Comparison of ENCODE assay signal across 8 cellular contexts in genomic region chr6:153024401-153025017, GRCh38. TPM values are rescaled to one million over a fixed set of nuclear protein-coding genes. Genes with fewer than 3 reads are reported as not detected.
DNase-seq lines count a peak whose midpoint lies in the region; ATAC-seq and TF ChIP-seq lines count a peak whose summit lies in the region.

No MANE protein-coding gene starts in this region.

- 2 to 5% (median 4%) methylated on average over 4 of the region's 4 CpGs for WGBS in heart left ventricle, 4 donors

- H3K27ac ChIP-seq in RWPE1 (no peak overlapping the region), heart left ventricle (no peak overlapping the region)

- peak; percentile 45 for DNase-seq in SIG-M5 treated with dmso at 0.1 percent for 504 hours (lab: John Stamatoyannopoulos, UW; ENCODE audit: unreplicated experiment)
- no peak for DNase-seq in SIG-M5 (lab: John Stamatoyannopoulos, UW)
- DNase-seq in H7 = peak; percentile 48
- DNase-seq in KBM-7 = peak; percentile 86
- peak; percentile 52 for DNase-seq in RWPE1 (ENCODE audit: low spot score)
- peak; percentile 38 for DNase-seq in activated naive CD8-positive, alpha-beta T cell treated with anti-CD3 and anti-CD28 coated beads, Interleukin-2, amount 10 ng/mL, durations not matched to agents 7 days and 5 days
- peak in 2 of 5 donors; percentile 12 to 18 for DNase-seq in heart left ventricle
- peak; percentile 28 for DNase-seq in putamen (ENCODE audit: low spot score)

- no peak overlapping the region for H3K27ac Mint-ChIP-seq in activated naive CD8-positive, alpha-beta T cell treated with anti-CD3 and anti-CD28 coated beads, Interleukin-2, amount 10 ng/mL, durations not matched to agents 7 days and 5 days

- POLR2A ChIA-PET in RWPE1 (lab: Yijun Ruan, JAX; ENCODE audit: low non-redundant PET) = no interaction called here
- POLR2A ChIA-PET in activated naive CD8-positive, alpha-beta T cell treated with anti-CD3 and anti-CD28 coated beads, Interleukin-2, amount 10 ng/mL, durations not matched to agents 7 days and 5 days (lab: Charles Lee) = no interaction called here

- H3K4me3 Mint-ChIP-seq in activated naive CD8-positive, alpha-beta T cell treated with anti-CD3 and anti-CD28 coated beads, Interleukin-2, amount 10 ng/mL, durations not matched to agents 7 days and 5 days = no peak overlapping the region

- H3K4me1 Mint-ChIP-seq in activated naive CD8-positive, alpha-beta T cell treated with anti-CD3 and anti-CD28 coated beads, Interleukin-2, amount 10 ng/mL, durations not matched to agents 7 days and 5 days = peaks cover 1% of the 10 kb centered on the region

- in situ Hi-C loops in KBM-7 (cut with MboI; ENCODE audit: low pct_unique_long_range_greater_than_20kb, low sequenced_read_pairs) = no loop called here

- no peak for TF ChIP-seq POLR2A in heart left ventricle (IDR thresholded peaks at IDR 0.05)

- ATAC-seq in activated naive CD8-positive, alpha-beta T cell treated with anti-CD3 and anti-CD28 coated beads, Interleukin-2, amount 10 ng/mL, durations not matched to agents 7 days and 5 days (ENCODE audit: low read depth) = peak; percentile 98
- peak; percentile 61 to 82 (median 70) for ATAC-seq in heart left ventricle

- H3K36me3 ChIP-seq in H7 (replicated peaks; ENCODE audit: control insufficient read depth, insufficient read depth, low read length) (no peaks in the 10 kb centered on the region; the same call in 1 of the 2 replicates), heart left ventricle (no peaks in the 10 kb centered on the region)

- TF ChIP-seq CTCF in RWPE1 (conservative IDR thresholded peaks at IDR 0.05; ENCODE audit: low read depth) (peak; percentile 79), heart left ventricle (IDR thresholded peaks at IDR 0.05) (peak; percentile 74 to 88 (median 79))

- peaks cover 10% of the 10 kb centered on the region for H3K27me3 Mint-ChIP-seq in activated naive CD8-positive, alpha-beta T cell treated with anti-CD3 and anti-CD28 coated beads, Interleukin-2, amount 10 ng/mL, durations not matched to agents 7 days and 5 days

- H3K27me3 ChIP-seq in H7 (ENCODE audit: control insufficient read depth, insufficient read depth, low read length) (no peaks in the 10 kb centered on the region), heart left ventricle (no peaks in the 10 kb centered on the region)

- CTCF ChIA-PET in RWPE1 (lab: Yijun Ruan, JAX) = interaction anchor here (0.6 to 0.7 kb wide), 4 partner anchors 90 to 1811 kb away, joined by 3 to 5 read pairs (median 3); no protein-coding TSS in a partner anchor

- peaks cover 0 to 4% (median 0%) of the 10 kb centered on the region in 12 donors for H3K4me1 ChIP-seq in heart left ventricle

- H3K9me3 Mint-ChIP-seq in activated naive CD8-positive, alpha-beta T cell treated with anti-CD3 and anti-CD28 coated beads, Interleukin-2, amount 10 ng/mL, durations not matched to agents 7 days and 5 days = peaks cover under 1% of the 10 kb centered on the region

- intact Hi-C loops in heart left ventricle (cut with DNase I) = loop anchor here in 9 of 10 donors (2.0 to 10.0 kb wide), 6 partner anchors 70 to 162 kb away; no protein-coding TSS in a partner anchor

- no peaks in the 10 kb centered on the region for H3K36me3 Mint-ChIP-seq in activated naive CD8-positive, alpha-beta T cell treated with anti-CD3 and anti-CD28 coated beads, Interleukin-2, amount 10 ng/mL, durations not matched to agents 7 days and 5 days

- H3K4me3 ChIP-seq in H7 (ENCODE audit: insufficient read depth, low read depth, low read length) (no peak overlapping the region), heart left ventricle (no peak overlapping the region)

- no peaks in the 10 kb centered on the region for H3K9me3 ChIP-seq in heart left ventricle

RNA-seq across cellular contexts. Expression of gene MTRF1L, which starts 22.0 kb away (rescaled TPM):
- total RNA-seq in H7 (2014; rRNA removed; shearing (Covaris generic)) = 8.2 and 11.7 TPM in 2 replicates
- 10 to 100 TPM; 16.5 to 17.2 TPM for total RNA-seq in activated naive CD8-positive, alpha-beta T cell treated with anti-CD3 and anti-CD28 coated beads, Interleukin-2, amount 10 ng/mL, durations not matched to agents 7 days and 5 days
- total RNA-seq in heart left ventricle = 10 to 100 TPM; 17.0 to 33.0 (median 22.7) TPM
- 10 to 100 TPM; 14.8 to 24.3 TPM for polyA plus RNA-seq in heart left ventricle

RNA-seq across cellular contexts. Expression of gene FBXO5, which starts 41.7 kb away (rescaled TPM):
- 52.1 and 67.4 TPM in 2 replicates for total RNA-seq in H7 (2014; rRNA removed; shearing (Covaris generic))
- 10 to 100 TPM; 47.1 to 50.8 TPM for total RNA-seq in activated naive CD8-positive, alpha-beta T cell treated with anti-CD3 and anti-CD28 coated beads, Interleukin-2, amount 10 ng/mL, durations not matched to agents 7 days and 5 days
- total RNA-seq in heart left ventricle = 1 to 10 TPM; 1.1 to 5.1 (median 2.1) TPM
- 1 to 10 TPM in 1 of 2 donors, under 1 TPM in 1; 0.65 to 1.7 TPM for polyA plus RNA-seq in heart left ventricle
